10 cellular contexts compared by ENCODE assay signal in the genomic region with DNA sequence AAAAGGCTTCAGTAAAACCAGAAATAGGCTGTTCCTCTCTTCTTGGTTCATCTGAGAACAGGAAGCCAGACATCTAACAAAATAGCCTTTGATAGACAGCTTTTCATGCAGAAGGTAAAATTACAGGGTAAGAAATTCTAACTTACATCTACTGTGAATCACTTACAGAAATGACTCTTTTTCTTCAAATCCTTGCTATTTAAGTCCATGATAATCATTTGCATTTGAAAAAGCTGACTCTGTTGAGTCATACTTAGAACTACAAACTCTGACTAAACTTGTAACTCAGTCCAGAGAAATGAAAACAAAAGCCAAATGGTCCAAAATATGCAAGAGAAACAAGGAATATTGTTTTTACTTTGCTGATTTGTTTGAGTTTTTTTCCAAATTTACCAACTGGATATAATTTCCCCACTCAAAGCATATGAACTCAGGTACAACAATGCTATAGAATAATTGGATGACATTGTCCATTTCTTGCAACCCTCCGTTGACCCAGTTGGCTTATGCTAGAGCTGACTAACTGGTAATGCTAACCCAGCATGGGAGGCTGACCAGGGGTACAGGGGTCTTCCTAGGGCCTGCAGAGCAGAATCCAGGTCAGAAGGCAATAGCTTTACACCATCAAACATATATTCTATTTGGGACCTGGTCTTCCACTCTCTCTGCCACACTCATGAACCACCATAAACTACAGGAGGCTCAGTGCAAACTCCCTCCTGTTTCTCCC. TPM values are rescaled to one million over a fixed set of nuclear protein-coding genes. Genes with fewer than 3 reads are reported as not detected.
DNase-seq lines count a peak whose midpoint lies in the region; ATAC-seq and TF ChIP-seq lines count a peak whose summit lies in the region.
"Had no signal": no experiment of that assay in that cellular context is flagged by ENCODE, and none has a peak within 500 bp of the region (broad histone marks: within the 10 kb centered on the region; RNA-seq: fewer than 3 reads in every experiment).

No MANE protein-coding gene starts in this region.

- no peaks in the 10 kb centered on the region for H3K9me3 ChIP-seq in suprapubic skin

- ATAC-seq in GM18861 (IDR thresholded peaks at IDR 0.05; ENCODE audit: unreplicated experiment): peak; percentile 83
- ATAC-seq in HG02623 (IDR thresholded peaks at IDR 0.05; ENCODE audit: unreplicated experiment): peak; percentile 76
- ATAC-seq: Panc1 had no signal

- DNase-seq in RWPE1 (ENCODE audit: low spot score): peak; percentile 14
- DNase-seq in putamen (ENCODE audit: low spot score): peak; percentile 31
- no peak for DNase-seq in OCI-M1 (lab: John Stamatoyannopoulos, UW)
- DNase-seq in cerebellum (ENCODE audit: low spot score): no peak
- DNase-seq in suprapubic skin (ENCODE audit: low spot score in 2 of 2): no peak
- no peak for DNase-seq in GOT3 (lab: John Stamatoyannopoulos, UW)

- no peaks in the 10 kb centered on the region for H3K27me3 ChIP-seq in suprapubic skin

- TF ChIP-seq CTCF in RWPE1 (conservative IDR thresholded peaks at IDR 0.05; ENCODE audit: low read depth) (no peak), suprapubic skin (IDR thresholded peaks at IDR 0.05) (no peak)

- H3K4me3 ChIP-seq in suprapubic skin: no peak overlapping the region

- POLR2A ChIA-PET in RWPE1 (lab: Yijun Ruan, JAX; ENCODE audit: low non-redundant PET): no interaction called here

- no peaks in the 10 kb centered on the region for H3K4me1 ChIP-seq in suprapubic skin

- TF ChIP-seq POLR2A in suprapubic skin (IDR thresholded peaks at IDR 0.05): no peak

- H3K36me3 ChIP-seq in suprapubic skin: peaks cover 11% of the 10 kb centered on the region

- no peak overlapping the region for H3K27ac ChIP-seq in RWPE1
- H3K27ac ChIP-seq in suprapubic skin: no peak overlapping the region
- H3K27ac ChIP-seq: epithelial cell of prostate had no signal

- CTCF ChIA-PET in RWPE1 (lab: Yijun Ruan, JAX): interaction anchor here (0.5 to 1.2 kb wide), 3 partner anchors 13 to 48 kb away, joined by 3 to 6 read pairs (median 5); no protein-coding TSS in a partner anchor

- WGBS in suprapubic skin: 90% methylated on average over 1 of the region's 1 CpG

- no peak for TF ChIP-seq EP300 in suprapubic skin (IDR thresholded peaks at IDR 0.05)

RNA-seq across cellular contexts. Expression of gene MREG, which starts 18.8 kb away (rescaled TPM):
- total RNA-seq in cerebellum (8.8 TPM), suprapubic skin (10 to 100 TPM; 26.1 to 37.3 (median 29.7) TPM)

RNA-seq across cellular contexts. Expression of gene PECR, which starts 49.5 kb away (rescaled TPM):
- total RNA-seq in cerebellum (50.7 TPM), suprapubic skin (10 to 100 TPM; 11.1 to 15.6 (median 11.9) TPM)

RNA-seq across cellular contexts. Expression of gene TMEM169, which starts 49.6 kb away (rescaled TPM):
- total RNA-seq in cerebellum (18.6 TPM), suprapubic skin (under 1 TPM in 3 of 4 donors, not detected in 1; 0.30 to 0.85 (median 0.72) TPM)

Comparison
In these comparisons a context has a peak if more than half of its experiments do, and no peak if none do; other contexts are left out.
1. DNase-seq: peak in RWPE1 (single experiment) and putamen (single experiment); none in OCI-M1 (single experiment), cerebellum (single experiment), suprapubic skin (0 of 2) and GOT3 (single experiment).
2. RNA of gene TMEM169, which starts 49.6 kb away (total RNA-seq): 18.6 TPM in cerebellum (single experiment); 0.30 to 0.85 TPM in suprapubic skin; every median in the first group is over 10 times any median in the second.